In genomic region chr2:26061539-26061938, GRCh38 we compare ENCODE assay signal across 1 cellular context.
TF ChIP-seq lines count a peak whose summit lies in the region.

No MANE protein-coding gene starts in this region.

TF ChIP-seq in GM23338, 12 proteins besides CTCF, POLR2A, EP300 and RAD21 (continued from another document):
- TF ChIP-seq, protein P1, sequence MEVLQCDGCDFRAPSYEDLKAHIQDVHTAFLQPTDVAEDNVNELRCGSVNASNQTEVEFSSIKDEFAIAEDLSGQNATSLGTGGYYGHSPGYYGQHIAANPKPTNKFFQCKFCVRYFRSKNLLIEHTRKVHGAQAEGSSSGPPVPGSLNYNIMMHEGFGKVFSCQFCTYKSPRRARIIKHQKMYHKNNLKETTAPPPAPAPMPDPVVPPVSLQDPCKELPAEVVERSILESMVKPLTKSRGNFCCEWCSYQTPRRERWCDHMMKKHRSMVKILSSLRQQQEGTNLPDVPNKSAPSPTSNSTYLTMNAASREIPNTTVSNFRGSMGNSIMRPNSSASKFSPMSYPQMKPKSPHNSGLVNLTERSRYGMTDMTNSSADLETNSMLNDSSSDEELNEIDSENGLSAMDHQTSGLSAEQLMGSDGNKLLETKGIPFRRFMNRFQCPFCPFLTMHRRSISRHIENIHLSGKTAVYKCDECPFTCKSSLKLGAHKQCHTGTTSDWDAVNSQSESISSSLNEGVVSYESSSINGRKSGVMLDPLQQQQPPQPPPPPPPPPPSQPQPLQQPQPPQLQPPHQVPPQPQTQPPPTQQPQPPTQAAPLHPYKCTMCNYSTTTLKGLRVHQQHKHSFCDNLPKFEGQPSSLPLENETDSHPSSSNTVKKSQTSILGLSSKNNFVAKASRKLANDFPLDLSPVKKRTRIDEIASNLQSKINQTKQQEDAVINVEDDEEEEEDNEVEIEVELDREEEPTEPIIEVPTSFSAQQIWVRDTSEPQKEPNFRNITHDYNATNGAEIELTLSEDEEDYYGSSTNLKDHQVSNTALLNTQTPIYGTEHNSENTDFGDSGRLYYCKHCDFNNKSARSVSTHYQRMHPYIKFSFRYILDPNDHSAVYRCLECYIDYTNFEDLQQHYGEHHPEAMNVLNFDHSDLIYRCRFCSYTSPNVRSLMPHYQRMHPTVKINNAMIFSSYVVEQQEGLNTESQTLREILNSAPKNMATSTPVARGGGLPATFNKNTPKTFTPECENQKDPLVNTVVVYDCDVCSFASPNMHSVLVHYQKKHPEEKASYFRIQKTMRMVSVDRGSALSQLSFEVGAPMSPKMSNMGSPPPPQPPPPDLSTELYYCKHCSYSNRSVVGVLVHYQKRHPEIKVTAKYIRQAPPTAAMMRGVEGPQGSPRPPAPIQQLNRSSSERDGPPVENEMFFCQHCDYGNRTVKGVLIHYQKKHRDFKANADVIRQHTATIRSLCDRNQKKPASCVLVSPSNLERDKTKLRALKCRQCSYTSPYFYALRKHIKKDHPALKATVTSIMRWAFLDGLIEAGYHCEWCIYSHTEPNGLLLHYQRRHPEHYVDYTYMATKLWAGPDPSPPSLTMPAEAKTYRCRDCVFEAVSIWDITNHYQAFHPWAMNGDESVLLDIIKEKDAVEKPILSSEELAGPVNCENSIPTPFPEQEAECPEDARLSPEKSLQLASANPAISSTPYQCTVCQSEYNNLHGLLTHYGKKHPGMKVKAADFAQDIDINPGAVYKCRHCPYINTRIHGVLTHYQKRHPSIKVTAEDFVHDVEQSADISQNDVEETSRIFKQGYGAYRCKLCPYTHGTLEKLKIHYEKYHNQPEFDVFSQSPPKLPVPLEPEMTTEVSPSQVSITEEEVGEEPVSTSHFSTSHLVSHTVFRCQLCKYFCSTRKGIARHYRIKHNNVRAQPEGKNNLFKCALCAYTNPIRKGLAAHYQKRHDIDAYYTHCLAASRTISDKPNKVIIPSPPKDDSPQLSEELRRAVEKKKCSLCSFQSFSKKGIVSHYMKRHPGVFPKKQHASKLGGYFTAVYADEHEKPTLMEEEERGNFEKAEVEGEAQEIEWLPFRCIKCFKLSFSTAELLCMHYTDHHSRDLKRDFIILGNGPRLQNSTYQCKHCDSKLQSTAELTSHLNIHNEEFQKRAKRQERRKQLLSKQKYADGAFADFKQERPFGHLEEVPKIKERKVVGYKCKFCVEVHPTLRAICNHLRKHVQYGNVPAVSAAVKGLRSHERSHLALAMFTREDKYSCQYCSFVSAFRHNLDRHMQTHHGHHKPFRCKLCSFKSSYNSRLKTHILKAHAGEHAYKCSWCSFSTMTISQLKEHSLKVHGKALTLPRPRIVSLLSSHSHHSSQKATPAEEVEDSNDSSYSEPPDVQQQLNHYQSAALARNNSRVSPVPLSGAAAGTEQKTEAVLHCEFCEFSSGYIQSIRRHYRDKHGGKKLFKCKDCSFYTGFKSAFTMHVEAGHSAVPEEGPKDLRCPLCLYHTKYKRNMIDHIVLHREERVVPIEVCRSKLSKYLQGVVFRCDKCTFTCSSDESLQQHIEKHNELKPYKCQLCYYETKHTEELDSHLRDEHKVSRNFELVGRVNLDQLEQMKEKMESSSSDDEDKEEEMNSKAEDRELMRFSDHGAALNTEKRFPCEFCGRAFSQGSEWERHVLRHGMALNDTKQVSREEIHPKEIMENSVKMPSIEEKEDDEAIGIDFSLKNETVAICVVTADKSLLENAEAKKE (CRISPR knock-in tag; IDR thresholded peaks at IDR 0.05): no peak
- no peak for TF ChIP-seq EZH2phosphoT487 (IDR thresholded peaks at IDR 0.05; ENCODE audit: unreplicated experiment)
- no peak for TF ChIP-seq NANOG (IDR thresholded peaks at IDR 0.05; ENCODE audit: borderline replicate concordance)
